ENCODE assay signal across 8 cellular contexts in genomic region chr7:99040104-99040958, GRCh38.
DNase-seq lines count a peak whose midpoint lies in the region; ATAC-seq and TF ChIP-seq lines count a peak whose summit lies in the region.

No MANE protein-coding gene starts in this region.

- H3K36me3 Mint-ChIP-seq in H9 (ENCODE audit: insufficient read depth in 1 of 3, low read depth in 3 of 3) = peaks cover 51 to 93% (median 79%) of the 10 kb centered on the region in 3 experiments
- peaks cover 53% of the 10 kb centered on the region for H3K36me3 Mint-ChIP-seq in activated CD8-positive, alpha-beta T cell treated with anti-CD3 and anti-CD28 coated beads, Interleukin-2, amount 10 ng/mL, durations not matched to agents 7 days and 5 days (ENCODE audit: low read depth)
- H3K36me3 Mint-ChIP-seq in effector memory CD8-positive, alpha-beta T cell (ENCODE audit: insufficient read depth) = peaks cover 77% of the 10 kb centered on the region

- no peaks in the 10 kb centered on the region for H3K79me2 ChIP-seq in H9 (ENCODE audit: insufficient read depth, low read length)

- H3K18ac ChIP-seq in H9 (ENCODE audit: insufficient read length, low read depth, low read length) = no peak overlapping the region

- H3K14ac ChIP-seq in H9 (ENCODE audit: insufficient read depth, low read length) = no peak overlapping the region

- H2BK12ac ChIP-seq in H9 (ENCODE audit: insufficient read length, low read depth, low read length) = no peak overlapping the region

- peak; percentile 81 for TF ChIP-seq CTCF in H9 (conservative IDR thresholded peaks at IDR 0.05)

- peak; percentile 64 for ATAC-seq in activated CD8-positive, alpha-beta T cell treated with anti-CD3 and anti-CD28 coated beads, Interleukin-2, amount 10 ng/mL, durations not matched to agents 7 days and 5 days
- peak; percentile 67 for ATAC-seq in effector memory CD8-positive, alpha-beta T cell (replicated peaks)
- ATAC-seq in HG02970 (IDR thresholded peaks at IDR 0.05; ENCODE audit: low FRiP score, unreplicated experiment) = no peak

- H4K20me1 ChIP-seq in H9 (ENCODE audit: control insufficient read depth, insufficient read depth, insufficient read length) = no peaks in the 10 kb centered on the region

- no peak overlapping the region for H4K5ac ChIP-seq in H9 (ENCODE audit: insufficient read length, low read depth, low read length)

- no peaks in the 10 kb centered on the region for H3K79me1 ChIP-seq in H9 (ENCODE audit: insufficient read depth, low read depth, low read length, poor library complexity, severe bottlenecking)

- H3K56ac ChIP-seq in H9 (ENCODE audit: insufficient read length, low read depth, low read length) = no peak overlapping the region

- 100% methylated on average over 11 of the region's 31 CpGs for WGBS in H9 (ENCODE audit: extremely low coverage, insufficient read length, low lambda C conversion rate)

- no peaks in the 10 kb centered on the region for H3K9me3 ChIP-seq in H9 (ENCODE audit: control insufficient read depth, low read depth, low read length)

- CTCF ChIA-PET in activated CD8-positive, alpha-beta T cell treated with anti-CD3 and anti-CD28 coated beads, Interleukin-2, amount 10 ng/mL, durations not matched to agents 7 days and 5 days (lab: Charles Lee) = interaction anchor here (0.7 to 3.4 kb wide), 6 partner anchors 16 to 296 kb away, joined by 3 to 15 read pairs (median 4); no protein-coding TSS in a partner anchor

- H2BK5ac ChIP-seq in H9 (ENCODE audit: insufficient read length, low read length) = no peak overlapping the region

- H2BK120ac ChIP-seq in H9 (ENCODE audit: low read depth, low read length, poor library complexity, severe bottlenecking) = no peak overlapping the region

- no peak overlapping the region for H3T11ph ChIP-seq in H9 (ENCODE audit: low read length)

- no peak overlapping the region for H2BK15ac ChIP-seq in H9 (ENCODE audit: low read depth, low read length)

- DNase-seq in AG20443 (ENCODE audit: low spot score) (peak; percentile 93), H9 (peak; percentile 87), NCI-H526 treated with DMSO at 0.1 percent for 48 hours (lab: John Stamatoyannopoulos, UW) (peak; percentile 29), medulla oblongata (ENCODE audit: extremely low spot score) (peak; percentile 97)
- peak; percentile 72 for DNase-seq in activated CD8-positive, alpha-beta T cell treated with anti-CD3 and anti-CD28 coated beads, Interleukin-2, amount 10 ng/mL, durations not matched to agents 7 days and 5 days
- DNase-seq in effector memory CD8-positive, alpha-beta T cell = peak; percentile 51 to 55 (median 55)
- peak; percentile 46 for DNase-seq in stimulated activated CD8-positive, alpha-beta memory T cell treated with anti-CD3 and anti-CD28 coated beads, Interleukin-12 subunit alpha, Interleukin-12 subunit beta, amount 100 ng/mL, for 1 hour (ENCODE audit: low read depth)

- peaks cover 2 to 4% of the 10 kb centered on the region in 2 experiments; a peak in 1 of 4 replicates for H3K4me1 Mint-ChIP-seq in H9
- H3K4me1 Mint-ChIP-seq in activated CD8-positive, alpha-beta T cell treated with anti-CD3 and anti-CD28 coated beads, Interleukin-2, amount 10 ng/mL, durations not matched to agents 7 days and 5 days (ENCODE audit: low read depth) = no peaks in the 10 kb centered on the region
- H3K4me1 Mint-ChIP-seq in effector memory CD8-positive, alpha-beta T cell (ENCODE audit: low read depth in 2 of 2) = peaks cover 6 to 7% of the 10 kb centered on the region in 2 donors

- H3K9me3 Mint-ChIP-seq in H9 = no peaks in the 10 kb centered on the region
- H3K9me3 Mint-ChIP-seq in activated CD8-positive, alpha-beta T cell treated with anti-CD3 and anti-CD28 coated beads, Interleukin-2, amount 10 ng/mL, durations not matched to agents 7 days and 5 days (ENCODE audit: insufficient read depth) = no peaks in the 10 kb centered on the region
- no peaks in the 10 kb centered on the region for H3K9me3 Mint-ChIP-seq in effector memory CD8-positive, alpha-beta T cell

- H3K9ac ChIP-seq in H9 (ENCODE audit: extremely low read depth, insufficient read length, low read length) = no peak overlapping the region

- H3K4ac ChIP-seq in H9 (ENCODE audit: low read depth, low read length) = no peak overlapping the region

- H2AK5ac ChIP-seq in H9 (ENCODE audit: insufficient read length, low read length) = no peak overlapping the region

- POLR2A ChIA-PET in activated CD8-positive, alpha-beta T cell treated with anti-CD3 and anti-CD28 coated beads, Interleukin-2, amount 10 ng/mL, durations not matched to agents 7 days and 5 days (lab: Charles Lee) = no interaction called here

- no peaks in the 10 kb centered on the region for H3K23me2 ChIP-seq in H9 (ENCODE audit: insufficient read length, low read depth, low read length, poor library complexity, severe bottlenecking)

- no peak overlapping the region for H2BK20ac ChIP-seq in H9 (ENCODE audit: low read depth, low read length, poor library complexity, severe bottlenecking)

- no peak overlapping the region for H3K23ac ChIP-seq in H9 (ENCODE audit: insufficient read length, low read depth, low read length)

- H3K4me1 ChIP-seq in H9 (ENCODE audit: insufficient read depth, low read length) = no peaks in the 10 kb centered on the region

- no peak overlapping the region for H4K91ac ChIP-seq in H9 (ENCODE audit: insufficient read length, low read depth, low read length)

- no peak overlapping the region for H3K4me2 ChIP-seq in H9 (ENCODE audit: insufficient read depth, insufficient read length, low read length)

- H4K8ac ChIP-seq in H9 (replicated peaks; ENCODE audit: insufficient read length, low read depth, low read length) = no peak overlapping the region

- H3K27ac Mint-ChIP-seq in H9 = peak overlapping the region in 2 of 3 experiments; percentile 77 to 89; a peak in 5 of 7 replicates
- no peak overlapping the region for H3K27ac Mint-ChIP-seq in activated CD8-positive, alpha-beta T cell treated with anti-CD3 and anti-CD28 coated beads, Interleukin-2, amount 10 ng/mL, durations not matched to agents 7 days and 5 days
- H3K27ac Mint-ChIP-seq in effector memory CD8-positive, alpha-beta T cell = peak overlapping the region; percentile 69 to 85

- no peak overlapping the region for H2AFZ ChIP-seq in H9 (ENCODE audit: low read length)

- H3K4me3 Mint-ChIP-seq in H9 = no peak overlapping the region
- H3K4me3 Mint-ChIP-seq in activated CD8-positive, alpha-beta T cell treated with anti-CD3 and anti-CD28 coated beads, Interleukin-2, amount 10 ng/mL, durations not matched to agents 7 days and 5 days = no peak overlapping the region
- no peak overlapping the region for H3K4me3 Mint-ChIP-seq in effector memory CD8-positive, alpha-beta T cell

- H3K27ac ChIP-seq in H9 (ENCODE audit: insufficient read length, low read depth, low read length) = no peak overlapping the region

- H3K27me3 ChIP-seq in H9 (ENCODE audit: insufficient read depth, low read length) = no peaks in the 10 kb centered on the region

- H3K27me3 Mint-ChIP-seq in H9 (ENCODE audit: low read depth) = no peaks in the 10 kb centered on the region; the same call in 1 of the 2 replicates
- H3K27me3 Mint-ChIP-seq in activated CD8-positive, alpha-beta T cell treated with anti-CD3 and anti-CD28 coated beads, Interleukin-2, amount 10 ng/mL, durations not matched to agents 7 days and 5 days (ENCODE audit: low read depth) = no peaks in the 10 kb centered on the region
- H3K27me3 Mint-ChIP-seq in effector memory CD8-positive, alpha-beta T cell = no peaks in the 10 kb centered on the region

Comparison
In these comparisons a context has a peak if more than half of its experiments do, and no peak if none do; other contexts are left out.
1. DNase-seq: peak in every context shown above with its lines; median percentile 97 in medulla oblongata; 93 in AG20443; 87 in H9; 72 in activated CD8-positive, alpha-beta T cell treated with anti-CD3 and anti-CD28 coated beads, Interleukin-2, amount 10 ng/mL, durations not matched to agents 7 days and 5 days; 55 in effector memory CD8-positive, alpha-beta T cell; 46 in stimulated activated CD8-positive, alpha-beta memory T cell treated with anti-CD3 and anti-CD28 coated beads, Interleukin-12 subunit alpha, Interleukin-12 subunit beta, amount 100 ng/mL, for 1 hour; 29 in NCI-H526 treated with DMSO at 0.1 percent for 48 hours.